In genomic region chr1:96971439-96971838, GRCh38 we compare ENCODE assay signal across 6 cellular contexts.
"Had no signal": no experiment of that assay in that cellular context is flagged by ENCODE, and none has a peak within 500 bp of the region (broad histone marks: within the 10 kb centered on the region; RNA-seq: fewer than 3 reads in every experiment).

No MANE protein-coding gene starts in this region.

- H3K4me3 Mint-ChIP-seq: H9, IgD-negative memory B cell had no signal

- H3K27ac ChIP-seq: GM23248 had no signal

- H3K27ac Mint-ChIP-seq: IgD-negative memory B cell had no signal

- H3K9me3 Mint-ChIP-seq: H9, IgD-negative memory B cell had no signal

- H3K4me1 Mint-ChIP-seq: H9 had no signal

- FAIRE-seq: H54, HTR-8/SVneo had no signal

- H3K36me3 Mint-ChIP-seq: IgD-negative memory B cell had no signal

- H3K9ac ChIP-seq: GM23248 had no signal

- H2AFZ ChIP-seq: GM23248 had no signal

- DNase-seq: GM23248, H9, HCEC 1CT had no signal

- H3K4me3 ChIP-seq: GM23248 had no signal
